ENCODE assay signal across 6 cellular contexts in genomic region chr11:23012930-23013329, GRCh38.
"Had no signal": no experiment of that assay in that cellular context is flagged by ENCODE, and none has a peak within 500 bp of the region (broad histone marks: within the 10 kb centered on the region; RNA-seq: fewer than 3 reads in every experiment).

No MANE protein-coding gene starts in this region.

- H3K4me3 ChIP-seq: K562 had no signal

- H3K27ac Mint-ChIP-seq: IgD-negative memory B cell had no signal

- H3K27me3 Mint-ChIP-seq: IgD-negative memory B cell had no signal

- H3K9me3 Mint-ChIP-seq: IgD-negative memory B cell had no signal

- H3K4me1 Mint-ChIP-seq: IgD-negative memory B cell had no signal

- H3K27ac ChIP-seq: HL-60 had no signal

- H3K36me3 Mint-ChIP-seq: IgD-negative memory B cell had no signal

- DNase-seq: KBM-7, KG1 had no signal

- H3K4me3 Mint-ChIP-seq: IgD-negative memory B cell had no signal

- ATAC-seq: HepG2, K562 had no signal
